ENCODE assay signal across 8 cellular contexts in the genomic region with DNA sequence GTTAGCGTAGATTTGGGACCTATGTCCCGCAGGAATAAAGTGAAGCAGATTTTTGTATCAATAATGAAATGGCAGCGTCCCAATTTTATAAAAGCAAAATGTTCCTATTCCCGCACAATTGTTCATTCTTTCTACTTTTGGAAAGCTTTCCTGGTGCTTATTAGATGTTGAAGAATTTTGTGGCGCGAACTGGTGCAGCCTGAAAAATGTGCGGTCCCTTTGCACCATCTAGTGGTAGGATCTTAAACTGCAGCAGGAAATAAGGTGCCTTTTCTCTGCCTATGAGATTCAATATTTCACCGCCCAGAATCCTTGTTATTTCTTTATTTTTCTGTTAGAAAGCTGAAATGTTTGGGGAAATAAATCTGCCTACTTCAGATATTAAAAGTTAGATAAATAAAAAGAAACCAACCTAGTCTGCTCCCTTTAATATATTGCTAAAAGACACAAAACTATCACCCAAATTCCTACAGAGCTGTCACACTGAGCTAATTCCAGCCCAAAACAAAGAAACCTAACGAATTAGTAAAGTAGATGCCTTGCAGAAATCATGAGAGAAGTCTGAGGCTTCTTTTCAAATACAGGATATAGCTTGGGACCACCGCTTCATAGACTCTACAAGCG.
DNase-seq lines count a peak whose midpoint lies in the region; ATAC-seq and TF ChIP-seq lines count a peak whose summit lies in the region.

No MANE protein-coding gene starts in this region.

- peaks cover 5% of the 10 kb centered on the region for H3K36me3 Mint-ChIP-seq in CD8-positive, alpha-beta T cell
- no peaks in the 10 kb centered on the region for H3K36me3 Mint-ChIP-seq in activated naive CD4-positive, alpha-beta T cell treated with anti-CD3 and anti-CD28 coated beads, Interleukin-2, amount 10 ng/mL, durations not matched to agents 7 days and 5 days

- H3K27me3 ChIP-seq in CD8-positive, alpha-beta T cell (ENCODE audit: insufficient read depth, low read length): no peaks in the 10 kb centered on the region

- CTCF ChIA-PET in CD8-positive, alpha-beta T cell (lab: Charles Lee): interaction anchor here (0.6 to 6.7 kb wide), 62 partner anchors 9 to 1122 kb away, joined by 3 to 179 read pairs (median 7); a partner anchor contains a TSS
- CTCF ChIA-PET in activated naive CD4-positive, alpha-beta T cell treated with anti-CD3 and anti-CD28 coated beads, Interleukin-2, amount 10 ng/mL, durations not matched to agents 7 days and 5 days (lab: Charles Lee): interaction anchor here (0.7 to 3.2 kb wide), 32 partner anchors 9 to 1084 kb away, joined by 3 to 49 read pairs (median 4); no protein-coding TSS in a partner anchor

- POLR2A ChIA-PET in CD8-positive, alpha-beta T cell (lab: Charles Lee): interaction anchor here (0.7 to 1.8 kb wide), 7 partner anchors 9 to 933 kb away, joined by 3 to 6 read pairs (median 3); no protein-coding TSS in a partner anchor

- H3K27me3 Mint-ChIP-seq in CD8-positive, alpha-beta T cell (ENCODE audit: low read depth): no peaks in the 10 kb centered on the region
- H3K27me3 Mint-ChIP-seq in activated naive CD4-positive, alpha-beta T cell treated with anti-CD3 and anti-CD28 coated beads, Interleukin-2, amount 10 ng/mL, durations not matched to agents 7 days and 5 days: peaks cover 56% of the 10 kb centered on the region

- H3K4me1 ChIP-seq in CD8-positive, alpha-beta T cell (ENCODE audit: insufficient read depth, low read length): peaks cover 16% of the 10 kb centered on the region

- H3K4me1 Mint-ChIP-seq in CD8-positive, alpha-beta T cell (ENCODE audit: low read depth): peaks cover 14% of the 10 kb centered on the region
- H3K4me1 Mint-ChIP-seq in activated naive CD4-positive, alpha-beta T cell treated with anti-CD3 and anti-CD28 coated beads, Interleukin-2, amount 10 ng/mL, durations not matched to agents 7 days and 5 days: peaks cover 13% of the 10 kb centered on the region

- no peaks in the 10 kb centered on the region for H3K36me3 ChIP-seq in CD8-positive, alpha-beta T cell (ENCODE audit: insufficient read depth, low read length)

- ATAC-seq in CD8-positive, alpha-beta T cell: peak; percentile 74
- ATAC-seq in GM19467 (IDR thresholded peaks at IDR 0.05; ENCODE audit: unreplicated experiment) (no peak), GM18867 (IDR thresholded peaks at IDR 0.05; ENCODE audit: unreplicated experiment) (no peak)

- no peak overlapping the region for H3K4me3 ChIP-seq in CD8-positive, alpha-beta T cell (ENCODE audit: low read depth, low read length)

- no peak overlapping the region for H3K27ac ChIP-seq in CD8-positive, alpha-beta T cell (ENCODE audit: low read depth, low read length)

- peak in 5 of 7 experiments; percentile 41 to 72 (median 56) for DNase-seq in CD8-positive, alpha-beta T cell
- DNase-seq in HCEC 1CT (peak; percentile 37), NCI-H82 (lab: John Stamatoyannopoulos, UW) (peak; percentile 71), globus pallidus (ENCODE audit: low spot score) (peak; percentile 88), pons (ENCODE audit: low spot score) (peak; percentile 89)
- peak; percentile 66 for DNase-seq in activated naive CD4-positive, alpha-beta T cell treated with anti-CD3 and anti-CD28 coated beads, Interleukin-2, amount 10 ng/mL, durations not matched to agents 7 days and 5 days

- peak; percentile 88 for TF ChIP-seq CTCF in CD8-positive, alpha-beta T cell (IDR thresholded peaks at IDR 0.05)

- H3K27ac Mint-ChIP-seq in CD8-positive, alpha-beta T cell: no peak overlapping the region
- no peak overlapping the region for H3K27ac Mint-ChIP-seq in activated naive CD4-positive, alpha-beta T cell treated with anti-CD3 and anti-CD28 coated beads, Interleukin-2, amount 10 ng/mL, durations not matched to agents 7 days and 5 days

- H3K9me3 Mint-ChIP-seq in CD8-positive, alpha-beta T cell: no peaks in the 10 kb centered on the region
- no peaks in the 10 kb centered on the region for H3K9me3 Mint-ChIP-seq in activated naive CD4-positive, alpha-beta T cell treated with anti-CD3 and anti-CD28 coated beads, Interleukin-2, amount 10 ng/mL, durations not matched to agents 7 days and 5 days

- intact Hi-C loops in CD8-positive, alpha-beta T cell (cut with DNase I, micrococcal nuclease): loop anchor here (1.0 to 2.0 kb wide), 10 partner anchors 21 to 1083 kb away; no protein-coding TSS in a partner anchor

- H3K4me3 Mint-ChIP-seq in CD8-positive, alpha-beta T cell: no peak overlapping the region
- no peak overlapping the region for H3K4me3 Mint-ChIP-seq in activated naive CD4-positive, alpha-beta T cell treated with anti-CD3 and anti-CD28 coated beads, Interleukin-2, amount 10 ng/mL, durations not matched to agents 7 days and 5 days

- no peaks in the 10 kb centered on the region for H3K9me3 ChIP-seq in CD8-positive, alpha-beta T cell (ENCODE audit: low read length)

Comparison
In these comparisons a context has a peak if more than half of its experiments do, and no peak if none do; other contexts are left out.
1. DNase-seq: peak in every context shown above with its lines; median percentile 89 in pons; 88 in globus pallidus; 71 in NCI-H82; 66 in activated naive CD4-positive, alpha-beta T cell treated with anti-CD3 and anti-CD28 coated beads, Interleukin-2, amount 10 ng/mL, durations not matched to agents 7 days and 5 days; 56 in CD8-positive, alpha-beta T cell; 37 in HCEC 1CT.